ENCODE assay signal across 8 cellular contexts in the genomic region with DNA sequence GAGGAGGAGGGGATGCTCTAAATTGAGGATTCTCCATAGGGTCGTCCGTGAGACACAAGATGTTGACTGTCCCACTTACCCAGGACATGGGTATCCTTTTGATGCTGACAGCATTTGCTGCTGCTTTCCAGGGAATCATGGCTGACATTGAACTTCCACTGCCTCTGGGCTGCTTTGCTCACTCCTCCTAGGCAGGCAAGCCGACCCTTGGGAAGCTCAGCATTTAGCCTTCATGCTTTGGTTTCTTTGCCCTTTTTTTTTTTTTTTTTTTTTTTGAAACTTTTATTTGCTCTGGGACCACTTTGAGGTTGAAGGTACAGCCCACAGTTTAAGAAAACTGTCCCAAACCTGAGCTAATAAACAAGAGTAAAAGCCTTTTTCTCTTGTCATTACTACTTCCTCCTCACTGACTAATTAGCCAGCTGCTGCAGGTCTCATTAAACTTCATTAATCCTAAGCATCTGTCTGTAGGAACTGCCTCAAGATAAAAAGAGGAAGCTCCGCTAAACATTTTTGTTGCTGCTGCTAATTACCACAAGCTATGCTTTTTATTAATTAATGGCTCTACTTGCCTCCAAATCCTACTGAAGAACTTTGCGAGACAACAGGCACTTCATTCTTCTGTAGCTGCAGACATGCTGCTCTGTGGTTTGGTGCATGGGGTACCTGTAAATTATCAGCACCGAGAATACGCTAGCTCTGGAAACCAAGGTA.
DNase-seq lines count a peak whose midpoint lies in the region; ATAC-seq and FAIRE-seq lines count a peak whose summit lies in the region.

No MANE protein-coding gene starts in this region.

- no peak overlapping the region for H3K4me3 ChIP-seq in small intestine (ENCODE audit: low read depth in 1 of 2, low read length in 2 of 2)

- peaks cover 92% of the 10 kb centered on the region for H3K4me1 Mint-ChIP-seq in activated T-cell treated with anti-CD3 and anti-CD28 coated beads, Interleukin-2, amount 50 U/mL, for 4 hours (ENCODE audit: low read depth)
- H3K4me1 Mint-ChIP-seq in T-helper 2 cell treated with Interferon-gamma antibody and Interleukin-4, amounts not matched to agents 5 μg/mL and 100 μg/mL, for 36 hours (ENCODE audit: low read depth), result peaks cover 84% of the 10 kb centered on the region

- DNase-seq in activated T-cell treated with anti-CD3 and anti-CD28 coated beads, Interleukin-2, amount 50 U/mL, for 4 hours, result no peak
- no peak for DNase-seq in activated T-cell treated with anti-CD3 and anti-CD28 coated beads, Interleukin-2, amount 50 U/mL, for 48 hours
- no peak for DNase-seq in T-helper 2 cell treated with Interferon-gamma antibody and Interleukin-4, amounts not matched to agents 5 μg/mL and 100 μg/mL, for 36 hours (ENCODE audit: low spot score)
- DNase-seq in small intestine, result no peak
- no peak for DNase-seq in GOT3 (lab: John Stamatoyannopoulos, UW)
- no peak for DNase-seq in NCI-H1092 (lab: John Stamatoyannopoulos, UW)
- DNase-seq in NCI-H187 (lab: John Stamatoyannopoulos, UW), result no peak

- H3K4me1 ChIP-seq in small intestine (ENCODE audit: control insufficient read depth in 2 of 2, insufficient read depth in 1 of 2, low read depth in 1 of 2, low read length in 1 of 2), result peaks cover 36 to 48% of the 10 kb centered on the region in 2 donors

- H3K27ac Mint-ChIP-seq in T-helper 2 cell treated with Interferon-gamma antibody and Interleukin-4, amounts not matched to agents 5 μg/mL and 100 μg/mL, for 36 hours, result peak overlapping the region; percentile 82

- H3K9me3 ChIP-seq in small intestine (ENCODE audit: control insufficient read depth, low read depth), result no peaks in the 10 kb centered on the region

- whole genome bisulfite sequencing in small intestine, 3 donors, result 58 to 70% (median 65%) methylated on average over 7 of the region's 7 CpGs

- H3K27me3 ChIP-seq in small intestine (ENCODE audit: control insufficient read depth in 2 of 2, insufficient read depth in 2 of 2, low read length in 2 of 2), result no peaks in the 10 kb centered on the region

- H3K9me3 Mint-ChIP-seq in activated T-cell treated with anti-CD3 and anti-CD28 coated beads, Interleukin-2, amount 50 U/mL, for 4 hours, result no peaks in the 10 kb centered on the region
- no peaks in the 10 kb centered on the region for H3K9me3 Mint-ChIP-seq in T-helper 2 cell treated with Interferon-gamma antibody and Interleukin-4, amounts not matched to agents 5 μg/mL and 100 μg/mL, for 36 hours

- ATAC-seq in activated T-cell treated with anti-CD3 and anti-CD28 coated beads, Interleukin-2, amount 50 U/mL, for 4 hours, result no peak
- peak; percentile 25 for ATAC-seq in HG03108 (IDR thresholded peaks at IDR 0.05; ENCODE audit: unreplicated experiment)

- H3K4me3 Mint-ChIP-seq in activated T-cell treated with anti-CD3 and anti-CD28 coated beads, Interleukin-2, amount 50 U/mL, for 4 hours, result peak overlapping the region; percentile 73
- H3K4me3 Mint-ChIP-seq in T-helper 2 cell treated with Interferon-gamma antibody and Interleukin-4, amounts not matched to agents 5 μg/mL and 100 μg/mL, for 36 hours, result peak overlapping the region; percentile 73

- peaks cover 0 to 3% of the 10 kb centered on the region in 2 donors for H3K36me3 ChIP-seq in small intestine (ENCODE audit: control insufficient read depth in 2 of 2, insufficient read depth in 2 of 2, low read length in 2 of 2)

- peak overlapping the region; percentile 47 to 48 for H3K27ac ChIP-seq in small intestine (ENCODE audit: low read depth in 1 of 2, low read length in 1 of 2)

- H3K36me3 Mint-ChIP-seq in activated T-cell treated with anti-CD3 and anti-CD28 coated beads, Interleukin-2, amount 50 U/mL, for 4 hours (ENCODE audit: insufficient read depth), result peaks cover 7% of the 10 kb centered on the region
- peaks cover 22% of the 10 kb centered on the region for H3K36me3 Mint-ChIP-seq in T-helper 2 cell treated with Interferon-gamma antibody and Interleukin-4, amounts not matched to agents 5 μg/mL and 100 μg/mL, for 36 hours (ENCODE audit: low read depth)

- no peak for FAIRE-seq in small intestine (lab: Jason Lieb, UNC)

- H3K27me3 Mint-ChIP-seq in activated T-cell treated with anti-CD3 and anti-CD28 coated beads, Interleukin-2, amount 50 U/mL, for 4 hours (ENCODE audit: low read depth), result no peaks in the 10 kb centered on the region
- H3K27me3 Mint-ChIP-seq in T-helper 2 cell treated with Interferon-gamma antibody and Interleukin-4, amounts not matched to agents 5 μg/mL and 100 μg/mL, for 36 hours (ENCODE audit: low read depth), result no peaks in the 10 kb centered on the region
